ENCODE assay signal across 18 cellular contexts in genomic region chr21:38597436-38597835, GRCh38.
A peak's percentile ranks its signal among the peaks of the same experiment; 100 is the strongest.
DNase-seq lines count a peak whose midpoint lies in the region; ATAC-seq and TF ChIP-seq lines count a peak whose summit lies in the region.
"Had no signal": no experiment of that assay in that cellular context is flagged by ENCODE, and none has a peak within 500 bp of the region (broad histone marks: within the 10 kb centered on the region; RNA-seq: fewer than 3 reads in every experiment).

No MANE protein-coding gene starts in this region.

- in situ Hi-C loops in transverse colon (cut with MboI; ENCODE audit: low pct_ligation_motif_present in 1 of 4, low pct_unique_long_range_greater_than_20kb in 1 of 4, low sequenced_read_pairs in 3 of 4), result no loop called here

- H3K27me3 ChIP-seq in breast epithelium (peaks cover 0 to 33% of the 10 kb centered on the region in 2 donors), transverse colon (no peaks in the 10 kb centered on the region)
- H3K27me3 ChIP-seq: SJSA1 had no signal

- ATAC-seq in HG03432 (IDR thresholded peaks at IDR 0.05; ENCODE audit: unreplicated experiment), result no peak

- H3K9me3 Mint-ChIP-seq in MCF 10A (ENCODE audit: unreplicated experiment), result no peaks in the 10 kb centered on the region
- H3K9me3 Mint-ChIP-seq: CD14-positive monocyte had no signal

- H3K36me3 Mint-ChIP-seq in MCF 10A (ENCODE audit: insufficient read depth, unreplicated experiment), result no peaks in the 10 kb centered on the region
- H3K36me3 Mint-ChIP-seq: CD14-positive monocyte had no signal

- no peak for TF ChIP-seq CTCF in MCF 10A (IDR thresholded peaks at IDR 0.05; ENCODE audit: unreplicated experiment)
- TF ChIP-seq CTCF in breast epithelium (IDR thresholded peaks at IDR 0.05), result no peak
- TF ChIP-seq CTCF in transverse colon (IDR thresholded peaks at IDR 0.05), result no peak

- intact Hi-C loops in MCF 10A (cut with micrococcal nuclease) (no loop called here), breast epithelium (cut with DNase I; ENCODE audit: low total_unique reads) (no loop called here), transverse colon (cut with DNase I; ENCODE audit: low total_unique reads) (no loop called here)

- WGBS in transverse colon (ENCODE audit: low coverage in 1 of 2), 2 donors, result 53% methylated on average over 2 of the region's 2 CpGs; no CpG with 5 or more reads in 1 of the 2 donors

- H3K4me1 ChIP-seq in breast epithelium, result no peaks in the 10 kb centered on the region
- no peaks in the 10 kb centered on the region for H3K4me1 ChIP-seq in transverse colon

- H3K4me3 Mint-ChIP-seq in MCF 10A (ENCODE audit: unreplicated experiment), result no peak overlapping the region
- H3K4me3 Mint-ChIP-seq: CD14-positive monocyte had no signal

- TF ChIP-seq POLR2A in breast epithelium (IDR thresholded peaks at IDR 0.05), result no peak
- TF ChIP-seq POLR2A in transverse colon (IDR thresholded peaks at IDR 0.05), result no peak

- BruUV-seq in MCF 10A (replicated peaks; lab: Mats Ljungman, UMichigan), result no TSS peak

- H3K27ac ChIP-seq in breast epithelium (no peak overlapping the region), transverse colon (no peak overlapping the region)
- H3K27ac ChIP-seq: 22Rv1, RWPE1, SJSA1 had no signal

- peaks cover 82% of the 10 kb centered on the region for H3K27me3 Mint-ChIP-seq in MCF 10A (ENCODE audit: insufficient read depth, unreplicated experiment)

- DNase-seq in MCF 10A (ENCODE audit: unreplicated experiment) (peak; percentile 13), breast epithelium (ENCODE audit: low spot score in 2 of 2) (no peak), RPMI7951 (ENCODE audit: low read depth) (peak; percentile 12), islet precursor cell (peak; percentile 61), transverse colon (no peak), Kasumi-1 (lab: John Stamatoyannopoulos, UW) (no peak), HuH-7.5 (ENCODE audit: low spot score) (no peak)
- DNase-seq: DMS79, IMR-90, NCI-H1048, NCI-H345, NCI-H526 treated with DMSO at 0.1 percent for 48 hours, SW 1271 had no signal

- POLR2A ChIA-PET in MCF 10A (lab: Yijun Ruan, JAX), result no interaction called here

- no peak overlapping the region for H3K4me3 ChIP-seq in breast epithelium
- H3K4me3 ChIP-seq in transverse colon, result no peak overlapping the region
- H3K4me3 ChIP-seq: SJSA1 had no signal

- no peaks in the 10 kb centered on the region for H3K4me1 Mint-ChIP-seq in MCF 10A (ENCODE audit: insufficient read depth, unreplicated experiment)

- H3K9me3 ChIP-seq in breast epithelium (no peaks in the 10 kb centered on the region), transverse colon (no peaks in the 10 kb centered on the region)
- H3K9me3 ChIP-seq: SJSA1 had no signal

- H3K36me3 ChIP-seq in breast epithelium, result no peaks in the 10 kb centered on the region
- no peaks in the 10 kb centered on the region for H3K36me3 ChIP-seq in transverse colon
- H3K36me3 ChIP-seq: SJSA1 had no signal

- CTCF ChIA-PET in MCF 10A (lab: Yijun Ruan, JAX), result no interaction called here

- H3K27ac Mint-ChIP-seq in MCF 10A (ENCODE audit: low read depth, unreplicated experiment), result no peak overlapping the region
- H3K27ac Mint-ChIP-seq: CD14-positive monocyte had no signal

- no peak for TF ChIP-seq EP300 in transverse colon (IDR thresholded peaks at IDR 0.05; ENCODE audit: low read depth)

Comparison
In these comparisons a context has a peak if more than half of its experiments do, and no peak if none do; other contexts are left out.
1. DNase-seq: peak in MCF 10A (single experiment), RPMI7951 (single experiment) and islet precursor cell (single experiment); none in breast epithelium (0 of 2), transverse colon (single experiment), Kasumi-1 (0 of 2) and HuH-7.5 (single experiment).